Comparison of ENCODE assay signal across 26 cellular contexts in the genomic region with DNA sequence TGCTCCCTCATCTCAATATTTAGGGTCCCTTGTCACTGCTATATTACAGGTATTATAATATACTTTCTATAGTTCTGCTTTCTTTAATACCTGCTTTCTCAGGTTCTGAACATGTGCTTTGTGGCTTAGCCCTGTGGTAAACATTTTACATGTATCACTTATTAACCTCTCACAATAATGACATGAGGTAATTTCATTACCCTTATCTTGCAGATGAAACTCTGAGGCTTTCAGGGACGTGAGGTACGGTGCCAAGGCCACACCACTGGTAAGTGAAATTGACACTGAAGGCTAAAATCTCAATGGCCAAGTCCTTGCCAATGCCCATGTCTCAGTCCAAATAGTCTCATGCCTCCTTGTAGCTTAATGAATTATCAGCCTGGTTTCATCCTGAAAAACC. TPM values are rescaled to one million over a fixed set of nuclear protein-coding genes. Genes with fewer than 3 reads are reported as not detected.
A peak's percentile ranks its signal among the peaks of the same experiment; 100 is the strongest.
DNase-seq lines count a peak whose midpoint lies in the region; ATAC-seq, FAIRE-seq and TF ChIP-seq lines count a peak whose summit lies in the region.
"Had no signal": no experiment of that assay in that cellular context is flagged by ENCODE, and none has a peak within 500 bp of the region (broad histone marks: within the 10 kb centered on the region; RNA-seq: fewer than 3 reads in every experiment).

No MANE protein-coding gene starts in this region.

- no peak overlapping the region; the same call in 1 of the 2 replicates for H3K18ac ChIP-seq in H1 (ENCODE audit: extremely low read depth, low read length)

- in situ Hi-C loops in mammary epithelial cell (cut with MboI; ENCODE audit: low sequenced_read_pairs in 2 of 2), result no loop called here

- H4K8ac ChIP-seq in H1 (ENCODE audit: extremely low read depth, insufficient read depth, low read length), result no peak overlapping the region

- POLR2A ChIA-PET in H1 (lab: Charles Lee; ENCODE audit: partially characterized antibody), result no interaction called here

- H3K4me2 ChIP-seq in H1 (ENCODE audit: insufficient read depth in 1 of 2, low read depth in 2 of 2, low read length in 2 of 2) (no peak overlapping the region), mammary epithelial cell (ENCODE audit: insufficient read depth, low read depth, low read length) (no peak overlapping the region)

- CTCF ChIA-PET in H1 (lab: Charles Lee; ENCODE audit: partially characterized antibody) (interaction anchor here (2.2 kb wide), 1 partner anchor 283 kb away, joined by 5 read pairs; no protein-coding TSS in a partner anchor), mammary epithelial cell (lab: Charles Lee; ENCODE audit: low non-redundant PET) (no interaction called here)

- FAIRE-seq in H1 (lab: Jason Lieb, UNC), result no peak
- FAIRE-seq: TTC549 had no signal

- no peak for DNase-seq in H1 (ENCODE audit: low read depth in 1 of 2, low spot score in 2 of 2)
- DNase-seq in NK-92 (lab: John Stamatoyannopoulos, UW; ENCODE audit: unreplicated experiment), result no peak
- no peak for DNase-seq in NCI-H146 (lab: John Stamatoyannopoulos, UW)
- no peak for DNase-seq in mammary epithelial cell
- DNase-seq: ACHN; activated CD4-positive, alpha-beta T cell treated with anti-CD3 and anti-CD28 coated beads, Interleukin-2, amount 50 U/mL, for 48 hours; activated naive CD4-positive, alpha-beta T cell treated with anti-CD3 and anti-CD28 coated beads for 36 hours; BE2C; mesenchymal stem cell; NCI-H2029 treated with DMSO at 0.1 percent for 48 hours; NCI-H526 treated with DMSO at 0.1 percent for 48 hours; stimulated activated CD4-positive, alpha-beta T cell treated with anti-CD3 and anti-CD28 coated beads, Interleukin-2, amount 100 ng/mL, for 24 hours; T-helper 1 cell had no signal

- TF ChIP-seq RAD21 in H1 (IDR thresholded peaks at IDR 0.05 in 1 of 2, conservative IDR thresholded peaks at IDR 0.05 in 1 of 2; ENCODE audit: low read depth in 2 of 2, low read length in 2 of 2), result no peak

- H2BK5ac ChIP-seq in H1 (ENCODE audit: low read depth, low read length), result 0 out of 2 replicates have a peak overlapping the region, but pooled peaks have one; percentile 22

- H3K27me3 ChIP-seq in H1 (replicated peaks in 1 of 4; ENCODE audit: control insufficient read depth in 3 of 4, extremely low read depth in 1 of 4, insufficient read depth in 3 of 4, low read length in 3 of 4) (no peaks in the 10 kb centered on the region), mammary epithelial cell (ENCODE audit: insufficient read depth, low read length) (no peaks in the 10 kb centered on the region)
- H3K27me3 ChIP-seq: BE2C, right atrium auricular region, tibial nerve had no signal

- no peak overlapping the region for H2BK15ac ChIP-seq in H1 (ENCODE audit: low read length)

- H2BK20ac ChIP-seq in H1 (ENCODE audit: low read length), result 0 out of 2 replicates have a peak overlapping the region, but pooled peaks have one; percentile 57

- H3K9me3 ChIP-seq in H1 (ENCODE audit: insufficient read depth in 2 of 2, low read depth in 1 of 2, low read length in 1 of 2) (no peaks in the 10 kb centered on the region), mammary epithelial cell (replicated peaks; ENCODE audit: insufficient read depth, low read length) (no peaks in the 10 kb centered on the region)
- H3K9me3 ChIP-seq: BE2C, right atrium auricular region, tibial nerve had no signal

- H3K4me1 ChIP-seq in H1 (replicated peaks in 1 of 4; ENCODE audit: control insufficient read depth in 3 of 4, insufficient read depth in 4 of 4, low read length in 3 of 4) (peaks cover 0 to 2% (median 0%) of the 10 kb centered on the region in 4 experiments; a peak in 1 of 7 replicates), mammary epithelial cell (ENCODE audit: insufficient read depth, low read length) (no peaks in the 10 kb centered on the region)
- H3K4me1 ChIP-seq: BE2C, right atrium auricular region, tibial nerve had no signal

- H3K79me1 ChIP-seq in H1 (ENCODE audit: low read depth, low read length), result no peaks in the 10 kb centered on the region

- H3K36me3 ChIP-seq in H1 (ENCODE audit: control insufficient read depth in 2 of 4, insufficient read depth in 4 of 4, low read length in 3 of 4), result no peaks in the 10 kb centered on the region
- no peaks in the 10 kb centered on the region for H3K36me3 ChIP-seq in mammary epithelial cell (ENCODE audit: insufficient read depth, low read length)
- H3K36me3 ChIP-seq: BE2C, right atrium auricular region, tibial nerve had no signal

- no TSS peak for BruUV-seq in mammary epithelial cell (replicated peaks; lab: Mats Ljungman, UMichigan)

- peak; percentile 97 for ATAC-seq in GM18907 (IDR thresholded peaks at IDR 0.05; ENCODE audit: unreplicated experiment)
- ATAC-seq in GM21786 (IDR thresholded peaks at IDR 0.05; ENCODE audit: unreplicated experiment), result peak; percentile 88
- ATAC-seq in HG03159 (IDR thresholded peaks at IDR 0.05; ENCODE audit: unreplicated experiment), result peak; percentile 89
- ATAC-seq: left lobe of liver had no signal

- H3K4me3 ChIP-seq in H1 (ENCODE audit: extremely low read depth in 1 of 4, insufficient read depth in 2 of 4, low read depth in 3 of 4, low read length in 4 of 4), result no peak overlapping the region
- H3K4me3 ChIP-seq in mammary epithelial cell (replicated peaks in 1 of 3; ENCODE audit: insufficient read depth in 1 of 3, low read depth in 2 of 3, low read length in 3 of 3), result no peak overlapping the region
- H3K4me3 ChIP-seq: right atrium auricular region, tibial nerve had no signal

- no peak overlapping the region for H3K4ac ChIP-seq in H1 (replicated peaks; ENCODE audit: insufficient read length, low read depth, low read length)

- TF ChIP-seq POLR2A in H1 (IDR thresholded peaks at IDR 0.05; ENCODE audit: control extremely low read depth in 1 of 2, low read depth in 2 of 2, low read length in 2 of 2), result no peak

- no peak overlapping the region for H3K23ac ChIP-seq in H1 (ENCODE audit: insufficient read length)

- no peak overlapping the region for H3K27ac ChIP-seq in H1 (ENCODE audit: low read depth, low read length)
- H3K27ac ChIP-seq in mammary epithelial cell (ENCODE audit: insufficient read depth, low read depth, low read length), result no peak overlapping the region
- H3K27ac ChIP-seq: right atrium auricular region, RWPE1, tibial nerve had no signal

- TF ChIP-seq CTCF in H1 (IDR thresholded peaks at IDR 0.05; ENCODE audit: control extremely low read depth in 1 of 3, insufficient read depth in 1 of 3, low read depth in 1 of 3, low read length in 3 of 3) (no peak), mammary epithelial cell (conservative IDR thresholded peaks at IDR 0.05 in 1 of 2, IDR thresholded peaks at IDR 0.05 in 1 of 2; ENCODE audit: extremely low read depth in 1 of 2, insufficient read depth in 1 of 2, low read depth in 1 of 2, low read length in 2 of 2) (no peak)

- dilution Hi-C loops in mammary epithelial cell (cut with HindIII; ENCODE audit: low sequenced_read_pairs), result no loop called here

- H2AK5ac ChIP-seq in H1 (ENCODE audit: low read depth, low read length), result no peak overlapping the region

- H3K9ac ChIP-seq in H1 (replicated peaks in 1 of 4; ENCODE audit: extremely low read depth in 1 of 4, low read depth in 3 of 4, low read length in 3 of 4), result no peak overlapping the region
- no peak overlapping the region for H3K9ac ChIP-seq in mammary epithelial cell (ENCODE audit: insufficient read depth, low read length)

- H3K79me2 ChIP-seq in H1 (ENCODE audit: control insufficient read depth in 1 of 2, insufficient read depth in 2 of 2, low read length in 2 of 2) (no peaks in the 10 kb centered on the region), mammary epithelial cell (ENCODE audit: insufficient read depth, low read length) (no peaks in the 10 kb centered on the region)

- no peaks in the 10 kb centered on the region for H3K23me2 ChIP-seq in H1 (ENCODE audit: low read depth, low read length)

- no peak for TF ChIP-seq EP300 in H1 (IDR thresholded peaks at IDR 0.05; ENCODE audit: borderline replicate concordance in 1 of 2, low read depth in 2 of 2, low read length in 2 of 2)

- intact Hi-C loops in mammary epithelial cell (cut with micrococcal nuclease), result no loop called here

- peak overlapping the region; percentile 67 for H2BK120ac ChIP-seq in H1 (replicated peaks; ENCODE audit: low read depth, low read length)

- no peaks in the 10 kb centered on the region for H4K20me1 ChIP-seq in H1 (replicated peaks in 1 of 2; ENCODE audit: control insufficient read depth in 1 of 2, insufficient read depth in 2 of 2, low read length in 2 of 2)
- H4K20me1 ChIP-seq in mammary epithelial cell (ENCODE audit: insufficient read depth, low read length), result no peaks in the 10 kb centered on the region

- peak overlapping the region; percentile 86 for H2AFZ ChIP-seq in H1 (ENCODE audit: low read length)
- no peak overlapping the region for H2AFZ ChIP-seq in mammary epithelial cell (ENCODE audit: low read depth, low read length)

- H2BK12ac ChIP-seq in H1 (ENCODE audit: low read depth, low read length), result no peak overlapping the region

- WGBS in H1 (ENCODE audit: extremely low coverage in 1 of 2, insufficient coverage in 1 of 2, insufficient read length in 1 of 2, insufficient replicate concordance in 2 of 2, low coverage in 1 of 2, low lambda C conversion rate in 2 of 2, missing lambda C conversion rate in 1 of 2), 2 experiments, result 93% methylated on average over 2 of the region's 2 CpGs; no CpG with 5 or more reads in 1 of the 2 experiments
- 51% methylated on average over 2 of the region's 2 CpGs for WGBS in mammary epithelial cell (ENCODE audit: low coverage, missing lambda C conversion rate)

- H4K5ac ChIP-seq in H1 (ENCODE audit: insufficient read length, low read depth, low read length), result no peak overlapping the region

- H4K91ac ChIP-seq in H1 (replicated peaks; ENCODE audit: insufficient read length, low read length), result no peak overlapping the region

- no peak overlapping the region for H3K14ac ChIP-seq in H1 (ENCODE audit: insufficient read length)

- H3K56ac ChIP-seq in H1 (replicated peaks; ENCODE audit: insufficient read length, low read depth, low read length), result no peak overlapping the region

RNA-seq across cellular contexts. Expression of a gene that starts 21.7 kb away (rescaled TPM):
- not detected in 2 replicates for total RNA-seq in H1 (2021; fragmentation: NEBNext Ultra II Directional; extraction: Animal tissue kit (Norgen Biotek cat#: 25700))
- polyA plus RNA-seq in H1 (2011; rRNA removed) (not detected in 2 replicates), mammary epithelial cell (not detected)
- polyA plus RNA-seq in H1 (2011; cell fraction: cytosol; rRNA removed), result not detected
- not detected for polyA plus RNA-seq in H1 (2011; cell fraction: nucleus; rRNA removed)
- polyA plus RNA-seq in H1 (2012, experiment 1 of 2), result not detected in 4 replicates
- polyA plus RNA-seq in H1 (2012, experiment 2 of 2), result not detected
- polyA plus RNA-seq in H1 (2013, experiment 1 of 2), result 0.06 TPM
- not detected for polyA plus RNA-seq in H1 (2013, experiment 2 of 2)
- polyA minus RNA-seq in H1 (2011; rRNA and poly(A)+ RNA removed), result not detected in 2 replicates
- not detected for polyA minus RNA-seq in H1 (2011; cell fraction: cytosol; rRNA and poly(A)+ RNA removed)
- not detected for polyA minus RNA-seq in H1 (2011; cell fraction: nucleus; rRNA and poly(A)+ RNA removed)
- total RNA-seq in mammary epithelial cell, result not detected
- not detected for polyA minus RNA-seq in mammary epithelial cell
- total RNA-seq: activated naive CD4-positive, alpha-beta T cell treated with anti-CD3 and anti-CD28 coated beads for 36 hours; chondrocyte; HT1080; left lobe of liver; MCF 10A; myocyte; right atrium auricular region; SK-MEL-5; tibial nerve had no signal
